1 cellular context compared by ENCODE assay signal in the genomic region with DNA sequence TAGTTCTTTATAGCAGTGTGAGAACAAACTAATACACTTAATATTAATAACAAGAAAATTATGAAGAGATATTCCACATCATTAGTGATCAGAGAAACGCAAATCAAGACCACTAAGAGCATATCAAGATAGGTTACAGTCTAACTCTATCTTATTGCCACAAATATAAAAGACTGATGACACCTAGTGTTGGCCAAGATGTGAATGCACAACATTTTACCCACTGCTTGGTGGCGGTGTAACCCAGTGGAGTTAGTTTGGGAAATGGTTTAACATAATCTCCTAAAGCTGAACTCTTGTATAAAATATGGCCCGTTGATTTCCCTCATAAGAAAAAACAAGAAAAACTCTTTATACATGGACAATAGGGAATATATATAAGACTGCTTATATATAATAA.
TF ChIP-seq lines count a peak whose summit lies in the region.

No MANE protein-coding gene starts in this region.

TF ChIP-seq in SK-N-SH, 30 proteins besides CTCF, POLR2A, EP300 and RAD21:
- TF ChIP-seq, protein P1, sequence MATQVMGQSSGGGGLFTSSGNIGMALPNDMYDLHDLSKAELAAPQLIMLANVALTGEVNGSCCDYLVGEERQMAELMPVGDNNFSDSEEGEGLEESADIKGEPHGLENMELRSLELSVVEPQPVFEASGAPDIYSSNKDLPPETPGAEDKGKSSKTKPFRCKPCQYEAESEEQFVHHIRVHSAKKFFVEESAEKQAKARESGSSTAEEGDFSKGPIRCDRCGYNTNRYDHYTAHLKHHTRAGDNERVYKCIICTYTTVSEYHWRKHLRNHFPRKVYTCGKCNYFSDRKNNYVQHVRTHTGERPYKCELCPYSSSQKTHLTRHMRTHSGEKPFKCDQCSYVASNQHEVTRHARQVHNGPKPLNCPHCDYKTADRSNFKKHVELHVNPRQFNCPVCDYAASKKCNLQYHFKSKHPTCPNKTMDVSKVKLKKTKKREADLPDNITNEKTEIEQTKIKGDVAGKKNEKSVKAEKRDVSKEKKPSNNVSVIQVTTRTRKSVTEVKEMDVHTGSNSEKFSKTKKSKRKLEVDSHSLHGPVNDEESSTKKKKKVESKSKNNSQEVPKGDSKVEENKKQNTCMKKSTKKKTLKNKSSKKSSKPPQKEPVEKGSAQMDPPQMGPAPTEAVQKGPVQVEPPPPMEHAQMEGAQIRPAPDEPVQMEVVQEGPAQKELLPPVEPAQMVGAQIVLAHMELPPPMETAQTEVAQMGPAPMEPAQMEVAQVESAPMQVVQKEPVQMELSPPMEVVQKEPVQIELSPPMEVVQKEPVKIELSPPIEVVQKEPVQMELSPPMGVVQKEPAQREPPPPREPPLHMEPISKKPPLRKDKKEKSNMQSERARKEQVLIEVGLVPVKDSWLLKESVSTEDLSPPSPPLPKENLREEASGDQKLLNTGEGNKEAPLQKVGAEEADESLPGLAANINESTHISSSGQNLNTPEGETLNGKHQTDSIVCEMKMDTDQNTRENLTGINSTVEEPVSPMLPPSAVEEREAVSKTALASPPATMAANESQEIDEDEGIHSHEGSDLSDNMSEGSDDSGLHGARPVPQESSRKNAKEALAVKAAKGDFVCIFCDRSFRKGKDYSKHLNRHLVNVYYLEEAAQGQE (IDR thresholded peaks at IDR 0.05; ENCODE audit: low read depth, low read length): no peak
- TF ChIP-seq FOXM1 (IDR thresholded peaks at IDR 0.05; ENCODE audit: low read depth): no peak
- TF ChIP-seq CHD2 (IDR thresholded peaks at IDR 0.05; ENCODE audit: low read length, partially characterized antibody): no peak
TF ChIP-seq in SK-N-SH: peak in this region for 0.
